ENCODE assay signal across 34 cellular contexts in genomic region chrX:54416965-54417364, GRCh38.
"Had no signal": no experiment of that assay in that cellular context is flagged by ENCODE, and none has a peak within 500 bp of the region (broad histone marks: within the 10 kb centered on the region; RNA-seq: fewer than 3 reads in every experiment).

No MANE protein-coding gene starts in this region.

- H3K27ac ChIP-seq: adrenal gland, breast epithelium, cardiac muscle cell, colonic mucosa, epithelial cell of prostate, esophagus squamous epithelium, gastroesophageal sphincter, heart right ventricle, VCaP had no signal

- H3K36me3 Mint-ChIP-seq: activated CD4-positive, alpha-beta memory T cell treated with anti-CD3 and anti-CD28 coated beads for 36 hours; activated CD8-positive, alpha-beta memory T cell treated with anti-CD3 and anti-CD28 coated beads, Interleukin-2, amount 10 ng/mL, durations not matched to agents 7 days and 5 days; activated naive CD4-positive, alpha-beta T cell treated with anti-CD3 and anti-CD28 coated beads, Interleukin-2, amount 50 U/mL, for 24 hours; activated naive CD8-positive, alpha-beta T cell treated with anti-CD3 and anti-CD28 coated beads for 36 hours; brain had no signal

- H3K4me1 ChIP-seq: adrenal gland, breast epithelium, colonic mucosa, esophagus squamous epithelium, gastroesophageal sphincter had no signal

- ATAC-seq: activated CD4-positive, alpha-beta T cell treated with anti-CD3 and anti-CD28 coated beads for 36 hours; activated CD8-positive, alpha-beta memory T cell treated with anti-CD3 and anti-CD28 coated beads, Interleukin-2, amount 10 ng/mL, durations not matched to agents 7 days and 5 days; activated CD8-positive, alpha-beta T cell treated with anti-CD3 and anti-CD28 coated beads, Interleukin-2, amount 10 ng/mL, durations not matched to agents 7 days and 5 days; activated naive CD8-positive, alpha-beta T cell treated with anti-CD3 and anti-CD28 coated beads, Interleukin-2, amount 50 U/mL, for 24 hours; gastroesophageal sphincter; heart right ventricle had no signal

- H3K4me3 Mint-ChIP-seq: activated B cell treated with CpG ODN at 0.5 μM for 24 hours; activated CD4-positive, alpha-beta memory T cell treated with anti-CD3 and anti-CD28 coated beads for 36 hours; activated CD4-positive, alpha-beta T cell treated with anti-CD3 and anti-CD28 coated beads for 36 hours; activated CD4-positive, alpha-beta T cell treated with anti-CD3 and anti-CD28 coated beads, Interleukin-2, amount 10 ng/mL, durations not matched to agents 24 days and 14 days; activated CD8-positive, alpha-beta memory T cell treated with anti-CD3 and anti-CD28 coated beads, Interleukin-2, amount 10 ng/mL, durations not matched to agents 7 days and 5 days; activated CD8-positive, alpha-beta T cell treated with anti-CD3 and anti-CD28 coated beads, Interleukin-2, amount 10 ng/mL, durations not matched to agents 7 days and 5 days; activated naive CD4-positive, alpha-beta T cell treated with anti-CD3 and anti-CD28 coated beads for 36 hours; activated naive CD4-positive, alpha-beta T cell treated with anti-CD3 and anti-CD28 coated beads, Interleukin-2, amount 50 U/mL, for 24 hours; activated naive CD8-positive, alpha-beta T cell treated with anti-CD3 and anti-CD28 coated beads for 36 hours; activated naive CD8-positive, alpha-beta T cell treated with anti-CD3 and anti-CD28 coated beads, Interleukin-2, amount 50 U/mL, for 24 hours; activated T-helper 1 cell treated with anti-CD3 and anti-CD28 coated beads, Interleukin-12 subunit alpha, Interleukin-12 subunit beta, Interleukin-2, Interleukin-4 antibody, amounts not matched to agents 30 ng/mL and 10 ng/mL and 1 ng/mL, durations not matched to agents 14 hours and 24 hours and 36 hours; brain had no signal

- H3K4me3 ChIP-seq: adrenal gland, breast epithelium, cardiac muscle cell, colonic mucosa, esophagus squamous epithelium, gastroesophageal sphincter, heart right ventricle had no signal

- H3K36me3 ChIP-seq: adrenal gland, breast epithelium, cardiac muscle cell, colonic mucosa, esophagus squamous epithelium, gastroesophageal sphincter, heart right ventricle had no signal

- DNase-seq: activated B cell treated with CpG ODN at 0.5 μM for 24 hours; activated CD4-positive, alpha-beta memory T cell treated with anti-CD3 and anti-CD28 coated beads for 36 hours; activated CD4-positive, alpha-beta T cell treated with anti-CD3 and anti-CD28 coated beads for 36 hours; activated CD4-positive, alpha-beta T cell treated with anti-CD3 and anti-CD28 coated beads, Interleukin-2, amount 10 ng/mL, durations not matched to agents 24 days and 14 days; activated CD4-positive, CD25-positive, alpha-beta regulatory T cell treated with anti-CD3 and anti-CD28 coated beads, Interleukin-2, amount 50 U/mL, for 72 hours; activated CD8-positive, alpha-beta memory T cell treated with anti-CD3 and anti-CD28 coated beads, Interleukin-2, amount 10 ng/mL, durations not matched to agents 7 days and 5 days; activated CD8-positive, alpha-beta memory T cell treated with anti-CD3 and anti-CD28 coated beads, Interleukin-2, amount 50 U/mL, for 4 hours; activated CD8-positive, alpha-beta T cell treated with anti-CD3 and anti-CD28 coated beads, Interleukin-2, amount 10 ng/mL, durations not matched to agents 7 days and 5 days; activated effector memory CD4-positive, alpha-beta T cell treated with anti-CD3 and anti-CD28 coated beads, Interleukin-2, amount 50 U/mL, for 16 hours; activated naive CD4-positive, alpha-beta T cell treated with anti-CD3 and anti-CD28 coated beads for 36 hours; activated naive CD8-positive, alpha-beta T cell treated with anti-CD3 and anti-CD28 coated beads for 36 hours; activated naive CD8-positive, alpha-beta T cell treated with anti-CD3 and anti-CD28 coated beads, Interleukin-2, amount 50 U/mL, for 24 hours; activated T-cell treated with anti-CD3 and anti-CD28 coated beads, Interleukin-2, amount 50 U/mL, for 1 hour; activated T-cell treated with anti-CD3 and anti-CD28 coated beads, Interleukin-2, amount 50 U/mL, for 48 hours; adrenal gland; amygdala; aorta; central memory CD4-positive, alpha-beta T cell; cerebellar nuclear complex; colonic mucosa; effector CD8-positive, alpha-beta T cell; esophagus squamous epithelium; foreskin melanocyte; heart right ventricle; T-helper 2 cell had no signal

- H3K9me3 Mint-ChIP-seq: activated B cell treated with CpG ODN at 0.5 μM for 24 hours; activated CD4-positive, alpha-beta memory T cell treated with anti-CD3 and anti-CD28 coated beads for 36 hours; activated CD4-positive, alpha-beta T cell treated with anti-CD3 and anti-CD28 coated beads, Interleukin-2, amount 10 ng/mL, durations not matched to agents 24 days and 14 days; activated naive CD4-positive, alpha-beta T cell treated with anti-CD3 and anti-CD28 coated beads for 36 hours; activated naive CD4-positive, alpha-beta T cell treated with anti-CD3 and anti-CD28 coated beads, Interleukin-2, amount 50 U/mL, for 24 hours; activated naive CD8-positive, alpha-beta T cell treated with anti-CD3 and anti-CD28 coated beads for 36 hours; activated naive CD8-positive, alpha-beta T cell treated with anti-CD3 and anti-CD28 coated beads, Interleukin-2, amount 50 U/mL, for 24 hours; activated T-helper 1 cell treated with anti-CD3 and anti-CD28 coated beads, Interleukin-12 subunit alpha, Interleukin-12 subunit beta, Interleukin-2, Interleukin-4 antibody, amounts not matched to agents 30 ng/mL and 10 ng/mL and 1 ng/mL, durations not matched to agents 14 hours and 24 hours and 36 hours; activated T-helper 2 cell treated with anti-CD3 and anti-CD28 coated beads, Interferon-gamma antibody, Interleukin-2, Interleukin-4, amounts not matched to agents 10 μg/mL and 5 μg/mL and 100 μg/mL, durations not matched to agents 14 hours and 24 hours and 36 hours had no signal

- H3K4me1 Mint-ChIP-seq: activated B cell treated with CpG ODN at 0.5 μM for 24 hours, brain had no signal

- H3K27me3 Mint-ChIP-seq: brain had no signal

- H3K27ac Mint-ChIP-seq: activated B cell treated with CpG ODN at 0.5 μM for 24 hours; activated CD4-positive, alpha-beta memory T cell treated with anti-CD3 and anti-CD28 coated beads for 36 hours; activated CD4-positive, alpha-beta T cell treated with anti-CD3 and anti-CD28 coated beads for 36 hours; activated CD4-positive, alpha-beta T cell treated with anti-CD3 and anti-CD28 coated beads, Interleukin-2, amount 10 ng/mL, durations not matched to agents 24 days and 14 days; activated CD8-positive, alpha-beta memory T cell treated with anti-CD3 and anti-CD28 coated beads, Interleukin-2, amount 10 ng/mL, durations not matched to agents 7 days and 5 days; activated CD8-positive, alpha-beta T cell treated with anti-CD3 and anti-CD28 coated beads, Interleukin-2, amount 10 ng/mL, durations not matched to agents 7 days and 5 days; activated naive CD4-positive, alpha-beta T cell treated with anti-CD3 and anti-CD28 coated beads for 36 hours; activated naive CD4-positive, alpha-beta T cell treated with anti-CD3 and anti-CD28 coated beads, Interleukin-2, amount 50 U/mL, for 24 hours; activated naive CD8-positive, alpha-beta T cell treated with anti-CD3 and anti-CD28 coated beads for 36 hours; activated naive CD8-positive, alpha-beta T cell treated with anti-CD3 and anti-CD28 coated beads, Interleukin-2, amount 50 U/mL, for 24 hours; activated T-helper 1 cell treated with anti-CD3 and anti-CD28 coated beads, Interleukin-12 subunit alpha, Interleukin-12 subunit beta, Interleukin-2, Interleukin-4 antibody, amounts not matched to agents 30 ng/mL and 10 ng/mL and 1 ng/mL, durations not matched to agents 14 hours and 24 hours and 36 hours; activated T-helper 2 cell treated with anti-CD3 and anti-CD28 coated beads, Interferon-gamma antibody, Interleukin-2, Interleukin-4, amounts not matched to agents 10 μg/mL and 5 μg/mL and 100 μg/mL, durations not matched to agents 14 hours and 24 hours and 36 hours; brain had no signal

- H3K9me3 ChIP-seq: adrenal gland, breast epithelium, colonic mucosa, esophagus squamous epithelium, gastroesophageal sphincter, heart right ventricle had no signal

- H3K27me3 ChIP-seq: adrenal gland, cardiac muscle cell, colonic mucosa, esophagus squamous epithelium had no signal
